9 cellular contexts compared by ENCODE assay signal in genomic region chr7:23594879-23595604, GRCh38. TPM values are rescaled to one million over a fixed set of nuclear protein-coding genes. Genes with fewer than 3 reads are reported as not detected.
DNase-seq lines count a peak whose midpoint lies in the region; ATAC-seq and TF ChIP-seq lines count a peak whose summit lies in the region.
"Had no signal": no experiment of that assay in that cellular context is flagged by ENCODE, and none has a peak within 500 bp of the region (broad histone marks: within the 10 kb centered on the region; RNA-seq: fewer than 3 reads in every experiment).

No MANE protein-coding gene starts in this region.

- peak; percentile 90 for DNase-seq in NB4 (ENCODE audit: low read depth)
- DNase-seq in iris pigment epithelial cell (ENCODE audit: low read depth) = peak; percentile 52
- no peak for DNase-seq in left lung
- DNase-seq in SK-N-DZ (ENCODE audit: low spot score) = no peak
- DNase-seq in activated CD8-positive, alpha-beta memory T cell treated with anti-CD3 and anti-CD28 coated beads for 24 hours = no peak
- DNase-seq in uterus = no peak

- ATAC-seq in GM18867 (IDR thresholded peaks at IDR 0.05; ENCODE audit: unreplicated experiment) (peak; percentile 69), HG02588 (IDR thresholded peaks at IDR 0.05; ENCODE audit: unreplicated experiment) (peak; percentile 50), left lung (no peak)

- TF ChIP-seq CTCF in NB4 (IDR thresholded peaks at IDR 0.05; ENCODE audit: low read depth, low read length) (no peak), left lung (IDR thresholded peaks at IDR 0.05) (no peak), uterus (IDR thresholded peaks at IDR 0.05) (no peak)

- H3K4me3 ChIP-seq in NB4 (ENCODE audit: low read depth, low read length) (no peak overlapping the region), left lung (no peak overlapping the region), uterus (no peak overlapping the region)
- H3K4me3 ChIP-seq: SJSA1 had no signal

- no peaks in the 10 kb centered on the region for H3K9me3 ChIP-seq in left lung
- no peaks in the 10 kb centered on the region for H3K9me3 ChIP-seq in uterus
- H3K9me3 ChIP-seq: SJSA1 had no signal

- H3K27ac ChIP-seq in left lung = peak overlapping the region in 1 of 2 donors; percentile 7
- H3K27ac ChIP-seq in uterus = no peak overlapping the region
- H3K27ac ChIP-seq: SJSA1 had no signal

- H3K27me3 ChIP-seq in left lung = no peaks in the 10 kb centered on the region
- no peaks in the 10 kb centered on the region for H3K27me3 ChIP-seq in uterus
- H3K27me3 ChIP-seq: SJSA1 had no signal

- intact Hi-C loops in left lung (cut with DNase I) (no loop called here), uterus (cut with DNase I; ENCODE audit: low total_unique reads) (no loop called here)

- TF ChIP-seq POLR2A in NB4 (IDR thresholded peaks at IDR 0.05; ENCODE audit: extremely low read depth, insufficient read length) (no peak), uterus (IDR thresholded peaks at IDR 0.05) (no peak)

- no peaks in the 10 kb centered on the region for H3K36me3 ChIP-seq in left lung
- H3K36me3 ChIP-seq in uterus = no peaks in the 10 kb centered on the region
- H3K36me3 ChIP-seq: SJSA1 had no signal

- H3K4me1 ChIP-seq in left lung = peaks cover 5 to 16% of the 10 kb centered on the region in 2 donors
- H3K4me1 ChIP-seq in uterus = peaks cover 0 to 5% of the 10 kb centered on the region in 2 donors

RNA-seq across cellular contexts. Expression of gene CCDC126, which starts 2.1 kb away (rescaled TPM):
- total RNA-seq in left lung (10 to 100 TPM; 11.9 to 14.3 TPM), uterus (10 to 100 TPM in 3 of 4 donors, 1 to 10 TPM in 1; 1.3 to 29.1 (median 24.8) TPM)
- 10.5 and 11.5 TPM in 2 replicates for polyA plus RNA-seq in SK-N-DZ (2014; cell fraction: cytosol; rRNA removed)
- polyA plus RNA-seq in SK-N-DZ (2014; cell fraction: nucleus; rRNA removed) = 5.9 and 8.8 TPM in 2 replicates

Comparison
In these comparisons a context has a peak if more than half of its experiments do, and no peak if none do; other contexts are left out.
1. DNase-seq: peak in NB4 (single experiment) and iris pigment epithelial cell (single experiment); none in left lung (0 of 2), SK-N-DZ (single experiment), activated CD8-positive, alpha-beta memory T cell treated with anti-CD3 and anti-CD28 coated beads for 24 hours (single experiment) and uterus (0 of 2).